In genomic region chr4:3046149-3046548, GRCh38 we compare ENCODE assay signal across 18 cellular contexts. TPM values are rescaled to one million over a fixed set of nuclear protein-coding genes. Genes with fewer than 3 reads are reported as not detected.
DNase-seq lines count a peak whose midpoint lies in the region; ATAC-seq and TF ChIP-seq lines count a peak whose summit lies in the region.
"Had no signal": no experiment of that assay in that cellular context is flagged by ENCODE, and none has a peak within 500 bp of the region (broad histone marks: within the 10 kb centered on the region; RNA-seq: fewer than 3 reads in every experiment).

No MANE protein-coding gene starts in this region.

- H3K36me3 Mint-ChIP-seq in activated T-cell treated with anti-CD3 and anti-CD28 coated beads, Interleukin-2, amount 50 U/mL, for 72 hours (ENCODE audit: insufficient read depth in 2 of 2), result peaks cover 5 to 6% of the 10 kb centered on the region in 2 donors
- peaks cover 7% of the 10 kb centered on the region for H3K36me3 Mint-ChIP-seq in activated T-cell treated with anti-CD3 and anti-CD28 coated beads, Interleukin-2, amount 50 U/mL, for 24 hours (ENCODE audit: low read depth)
- peaks cover 5% of the 10 kb centered on the region for H3K36me3 Mint-ChIP-seq in activated B cell treated with CpG ODN at 0.5 μM for 24 hours (ENCODE audit: low read depth)
- peaks cover 32% of the 10 kb centered on the region for H3K36me3 Mint-ChIP-seq in stimulated activated memory B cell treated with anti-CD40 and anti-IgM and Interleukin-4, amounts not matched to agents 10 μg/mL and 1 μg/mL and 100 μg/mL, for 72 hours

- H3K27ac Mint-ChIP-seq in activated T-cell treated with anti-CD3 and anti-CD28 coated beads, Interleukin-2, amount 50 U/mL, for 72 hours, result peak overlapping the region; percentile 60
- H3K27ac Mint-ChIP-seq in activated T-cell treated with anti-CD3 and anti-CD28 coated beads, Interleukin-2, amount 50 U/mL, for 24 hours, result no peak overlapping the region
- peak overlapping the region; percentile 95 for H3K27ac Mint-ChIP-seq in activated B cell treated with CpG ODN at 0.5 μM for 24 hours
- peak overlapping the region; percentile 93 for H3K27ac Mint-ChIP-seq in stimulated activated memory B cell treated with anti-CD40 and anti-IgM and Interleukin-4, amounts not matched to agents 10 μg/mL and 1 μg/mL and 100 μg/mL, for 72 hours

- CTCF ChIA-PET in activated B cell treated with CpG ODN at 0.5 μM for 24 hours (lab: Charles Lee), result interaction anchor here (0.6 to 3.4 kb wide), 4 partner anchors 27 to 90 kb away, joined by 3 to 28 read pairs (median 3); no protein-coding TSS in a partner anchor

- no peak overlapping the region for H3K4me3 ChIP-seq in heart right ventricle
- H3K4me3 ChIP-seq: thoracic aorta had no signal

- ATAC-seq in activated T-cell treated with anti-CD3 and anti-CD28 coated beads, Interleukin-2, amount 50 U/mL, for 72 hours (replicated peaks in 1 of 2), result no peak
- ATAC-seq in activated B cell treated with CpG ODN at 0.5 μM for 24 hours (ENCODE audit: low read depth) (no peak), heart right ventricle (no peak), GM18907 (IDR thresholded peaks at IDR 0.05; ENCODE audit: unreplicated experiment) (no peak)
- ATAC-seq in stimulated activated memory B cell treated with anti-CD40 and anti-IgM and Interleukin-4, amounts not matched to agents 10 μg/mL and 1 μg/mL and 100 μg/mL, for 72 hours, result peak; percentile 9

- H3K4me1 Mint-ChIP-seq in activated T-cell treated with anti-CD3 and anti-CD28 coated beads, Interleukin-2, amount 50 U/mL, for 72 hours (ENCODE audit: low read depth), result peaks cover 58% of the 10 kb centered on the region
- peaks cover 57% of the 10 kb centered on the region for H3K4me1 Mint-ChIP-seq in activated T-cell treated with anti-CD3 and anti-CD28 coated beads, Interleukin-2, amount 50 U/mL, for 24 hours (ENCODE audit: low read depth)
- H3K4me1 Mint-ChIP-seq in activated B cell treated with CpG ODN at 0.5 μM for 24 hours, result peaks cover 65% of the 10 kb centered on the region
- H3K4me1 Mint-ChIP-seq in stimulated activated memory B cell treated with anti-CD40 and anti-IgM and Interleukin-4, amounts not matched to agents 10 μg/mL and 1 μg/mL and 100 μg/mL, for 72 hours, result peaks cover 64% of the 10 kb centered on the region

- TF ChIP-seq CTCF in activated B cell treated with CpG ODN at 0.5 μM for 24 hours (IDR thresholded peaks at IDR 0.05) (no peak), heart right ventricle (IDR thresholded peaks at IDR 0.05) (no peak)

- peaks cover 3 to 5% of the 10 kb centered on the region in 2 donors for H3K9me3 Mint-ChIP-seq in activated T-cell treated with anti-CD3 and anti-CD28 coated beads, Interleukin-2, amount 50 U/mL, for 72 hours
- peaks cover 4% of the 10 kb centered on the region for H3K9me3 Mint-ChIP-seq in activated T-cell treated with anti-CD3 and anti-CD28 coated beads, Interleukin-2, amount 50 U/mL, for 24 hours
- H3K9me3 Mint-ChIP-seq in activated B cell treated with CpG ODN at 0.5 μM for 24 hours, result peaks cover 4% of the 10 kb centered on the region
- H3K9me3 Mint-ChIP-seq in stimulated activated memory B cell treated with anti-CD40 and anti-IgM and Interleukin-4, amounts not matched to agents 10 μg/mL and 1 μg/mL and 100 μg/mL, for 72 hours, result peaks cover 5% of the 10 kb centered on the region
- H3K9me3 Mint-ChIP-seq: activated naive CD4-positive, alpha-beta T cell treated with anti-CD3 and anti-CD28 coated beads, Interleukin-2, amount 50 U/mL, for 72 hours had no signal

- no peaks in the 10 kb centered on the region for H3K9me3 ChIP-seq in heart right ventricle
- H3K9me3 ChIP-seq: SK-N-SH, thoracic aorta had no signal

- H3K4me3 Mint-ChIP-seq in activated T-cell treated with anti-CD3 and anti-CD28 coated beads, Interleukin-2, amount 50 U/mL, for 72 hours, result peak overlapping the region in 1 of 2 donors; percentile 75
- H3K4me3 Mint-ChIP-seq in activated T-cell treated with anti-CD3 and anti-CD28 coated beads, Interleukin-2, amount 50 U/mL, for 24 hours, result no peak overlapping the region
- H3K4me3 Mint-ChIP-seq in activated B cell treated with CpG ODN at 0.5 μM for 24 hours, result peak overlapping the region; percentile 57
- no peak overlapping the region for H3K4me3 Mint-ChIP-seq in stimulated activated memory B cell treated with anti-CD40 and anti-IgM and Interleukin-4, amounts not matched to agents 10 μg/mL and 1 μg/mL and 100 μg/mL, for 72 hours

- intact Hi-C loops in activated B cell treated with CpG ODN at 0.5 μM for 24 hours (cut with micrococcal nuclease) (loop anchor here (2.0 to 10.0 kb wide), 6 partner anchors 209 to 577 kb away; partner anchors contain the start of genes FAM193A, RGS12 and RNF4), heart right ventricle (cut with DNase I) (loop anchor here in 2 of 10 donors (10.0 kb wide), 2 partner anchors 281 to 291 kb away; partner anchors contain the start of gene TNIP2 (in 1 of the 2))

- DNase-seq in activated T-cell treated with anti-CD3 and anti-CD28 coated beads, Interleukin-2, amount 50 U/mL, for 72 hours, result no peak
- DNase-seq in activated T-cell treated with anti-CD3 and anti-CD28 coated beads, Interleukin-2, amount 50 U/mL, for 24 hours, result no peak
- peak; percentile 52 for DNase-seq in KBM-7
- no peak for DNase-seq in activated B cell treated with CpG ODN at 0.5 μM for 24 hours
- no peak for DNase-seq in heart right ventricle
- no peak for DNase-seq in ureter (ENCODE audit: low spot score)
- DNase-seq: DMS79, islet precursor cell, SK-N-SH, WERI-Rb-1 had no signal

- POLR2A ChIA-PET in activated B cell treated with CpG ODN at 0.5 μM for 24 hours (lab: Charles Lee), result interaction anchor here (0.6 to 4.2 kb wide), 7 partner anchors 9 to 61 kb away, joined by 3 to 25 read pairs (median 4); partner anchors contain the start of genes HTT and HTT-AS

- H3K36me3 ChIP-seq in heart right ventricle, result no peaks in the 10 kb centered on the region
- H3K36me3 ChIP-seq: thoracic aorta, WERI-Rb-1 had no signal

- no peaks in the 10 kb centered on the region for H3K27me3 ChIP-seq in heart right ventricle

- H3K27ac ChIP-seq in heart right ventricle, result peak overlapping the region in 1 of 10 donors; percentile 76
- H3K27ac ChIP-seq: thoracic aorta, WERI-Rb-1 had no signal

- H3K27me3 Mint-ChIP-seq in activated T-cell treated with anti-CD3 and anti-CD28 coated beads, Interleukin-2, amount 50 U/mL, for 72 hours (ENCODE audit: low read depth), result no peaks in the 10 kb centered on the region
- no peaks in the 10 kb centered on the region for H3K27me3 Mint-ChIP-seq in activated T-cell treated with anti-CD3 and anti-CD28 coated beads, Interleukin-2, amount 50 U/mL, for 24 hours
- H3K27me3 Mint-ChIP-seq in activated B cell treated with CpG ODN at 0.5 μM for 24 hours, result no peaks in the 10 kb centered on the region
- no peaks in the 10 kb centered on the region for H3K27me3 Mint-ChIP-seq in stimulated activated memory B cell treated with anti-CD40 and anti-IgM and Interleukin-4, amounts not matched to agents 10 μg/mL and 1 μg/mL and 100 μg/mL, for 72 hours

- 79 to 84% methylated on average over 7 of the region's 7 CpGs for WGBS in heart right ventricle, 2 donors

- in situ Hi-C loops in KBM-7 (cut with MboI; ENCODE audit: low pct_unique_long_range_greater_than_20kb, low sequenced_read_pairs), result no loop called here

- H3K4me1 ChIP-seq in heart right ventricle, result peaks cover 0 to 59% (median 27%) of the 10 kb centered on the region in 9 donors

RNA-seq across cellular contexts. Expression of gene HTT-AS, which starts 28.2 kb away (rescaled TPM):
- total RNA-seq in activated T-cell treated with anti-CD3 and anti-CD28 coated beads, Interleukin-2, amount 50 U/mL, for 72 hours, result not detected
- total RNA-seq in activated B cell treated with CpG ODN at 0.5 μM for 24 hours (not detected in 2 replicates), heart right ventricle (not detected), ureter (not detected)
- not detected for polyA plus RNA-seq in heart right ventricle
- total RNA-seq: activated naive CD4-positive, alpha-beta T cell treated with anti-CD3 and anti-CD28 coated beads, Interleukin-2, amount 50 U/mL, for 72 hours; frontal cortex; H1; mesenteric fat pad; osteoblast; thoracic aorta had no signal
- polyA plus RNA-seq: H1, SK-N-SH had no signal

RNA-seq across cellular contexts. Expression of gene HTT, which starts 28.3 kb away (rescaled TPM):
- total RNA-seq in activated T-cell treated with anti-CD3 and anti-CD28 coated beads, Interleukin-2, amount 50 U/mL, for 72 hours, result 10 to 100 TPM; 88.0 to 97.9 TPM
- total RNA-seq in activated B cell treated with CpG ODN at 0.5 μM for 24 hours (239 and 242 TPM in 2 replicates), heart right ventricle (10 to 100 TPM; 19.3 to 34.0 (median 24.6) TPM), ureter (109 TPM)
- 10 to 100 TPM in 1 of 2 donors, 1 to 10 TPM in 1; 6.3 to 21.9 TPM for polyA plus RNA-seq in heart right ventricle
